Comparison of ENCODE assay signal across 8 cellular contexts in the genomic region with DNA sequence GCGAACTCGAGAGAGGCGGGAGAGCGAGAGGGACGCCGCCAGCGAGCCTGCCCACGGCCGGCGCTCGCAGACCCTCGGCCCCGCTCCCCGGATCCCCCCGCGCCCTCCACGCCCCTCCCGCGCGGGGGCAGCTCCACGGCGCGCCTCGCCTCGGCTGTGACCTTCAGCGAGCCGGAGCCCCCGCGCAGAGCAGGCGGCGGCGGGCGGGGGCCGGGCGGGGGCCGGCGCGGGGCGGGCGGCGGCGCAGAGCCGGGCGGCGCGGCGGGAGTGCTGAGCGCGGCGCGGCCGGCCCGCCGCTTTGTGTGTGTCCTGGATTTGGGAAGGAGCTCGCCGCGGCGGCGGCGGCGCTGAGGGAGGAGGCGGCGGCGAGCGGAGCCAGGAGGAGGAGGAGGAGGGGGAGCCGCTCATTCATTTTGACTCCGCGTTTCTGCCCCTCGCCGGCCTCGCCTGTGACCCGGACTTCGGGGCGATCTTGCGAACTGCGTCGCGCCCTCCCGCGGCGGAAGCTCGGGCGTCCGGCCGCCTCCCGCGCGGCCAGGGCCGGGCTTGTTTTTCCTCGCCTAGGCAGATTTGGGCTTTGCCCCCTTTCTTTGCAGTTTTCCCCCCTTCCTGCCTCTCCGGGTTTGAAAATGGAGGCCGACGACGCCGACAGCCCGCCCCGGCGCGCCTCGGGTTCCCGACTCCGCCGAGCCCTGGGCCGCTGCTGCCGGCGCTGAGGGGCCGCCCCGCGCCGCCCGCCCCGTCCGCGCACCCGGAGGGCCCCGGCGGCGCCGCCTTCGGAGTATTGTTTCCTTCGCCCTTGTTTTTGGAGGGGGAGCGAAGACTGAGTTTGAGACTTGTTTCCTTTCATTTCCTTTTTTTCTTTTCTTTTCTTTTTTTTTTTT. TPM values are rescaled to one million over a fixed set of nuclear protein-coding genes. Genes with fewer than 3 reads are reported as not detected.
DNase-seq lines count a peak whose midpoint lies in the region; ATAC-seq, FAIRE-seq and TF ChIP-seq lines count a peak whose summit lies in the region.

No MANE protein-coding gene starts in this region.

- CTCF ChIA-PET in PC-9 (lab: Charles Lee) = interaction anchor here (0.6 to 1.0 kb wide), 3 partner anchors 61 to 202 kb away, joined by 3 to 6 read pairs (median 5); no protein-coding TSS in a partner anchor

- H3K4me2 ChIP-seq in PC-9 = peak overlapping the region; percentile 92

- peak overlapping the region; percentile 72 to 97 for H3K27ac Mint-ChIP-seq in activated naive CD4-positive, alpha-beta T cell treated with anti-CD3 and anti-CD28 coated beads, Interleukin-2, amount 50 U/mL, for 72 hours

- 0% methylated on average over 67 to 122 of the region's 122 CpGs for WGBS in pancreas, 2 donors

- H3K36me3 Mint-ChIP-seq in activated naive CD4-positive, alpha-beta T cell treated with anti-CD3 and anti-CD28 coated beads, Interleukin-2, amount 50 U/mL, for 72 hours = peaks cover 12 to 15% of the 10 kb centered on the region in 2 donors

- H3K4me3 ChIP-seq in PC-9 (peak overlapping the region; percentile 88), cardiac muscle cell (peak overlapping the region; percentile 99), pancreas (peak overlapping the region; percentile 63 to 96 (median 83))

- TSS peak; percentile 31 for BruUV-seq in PC-9 (replicated peaks; lab: Mats Ljungman, UMichigan)

- H3K36me3 ChIP-seq in PC-9 (ENCODE audit: low read depth) (no peaks in the 10 kb centered on the region), cardiac muscle cell (no peaks in the 10 kb centered on the region), pancreas (no peaks in the 10 kb centered on the region)

- TF ChIP-seq CTCF in PC-9 (conservative IDR thresholded peaks at IDR 0.05) = no peak
- no peak for TF ChIP-seq CTCF in cardiac muscle cell (IDR thresholded peaks at IDR 0.05; ENCODE audit: low read depth, low read length)
- TF ChIP-seq CTCF in pancreas (IDR thresholded peaks at IDR 0.05) = no peak

- H3K9me3 Mint-ChIP-seq in activated naive CD4-positive, alpha-beta T cell treated with anti-CD3 and anti-CD28 coated beads, Interleukin-2, amount 50 U/mL, for 72 hours = no peaks in the 10 kb centered on the region

- no peaks in the 10 kb centered on the region; the same call in 1 of the 2 replicates for H4K20me1 ChIP-seq in PC-9 (ENCODE audit: insufficient read depth)

- no peak for FAIRE-seq in pancreas (lab: Jason Lieb, UNC)

- peak overlapping the region; percentile 77 for H2AFZ ChIP-seq in PC-9

- H3K4me1 ChIP-seq in PC-9 (replicated peaks; ENCODE audit: insufficient read depth) (peaks cover 21% of the 10 kb centered on the region), cardiac muscle cell (ENCODE audit: low read depth) (peaks cover 11% of the 10 kb centered on the region), pancreas (peaks cover 7 to 12% (median 9%) of the 10 kb centered on the region in 3 donors)

- H3K9me2 ChIP-seq in PC-9 (ENCODE audit: insufficient read depth) = no peaks in the 10 kb centered on the region

- peaks cover 46% of the 10 kb centered on the region for H3K79me2 ChIP-seq in PC-9 (ENCODE audit: low read depth)

- ATAC-seq in GM18502 (IDR thresholded peaks at IDR 0.05; ENCODE audit: poor library complexity, unreplicated experiment) (peak; percentile 31), HG02970 (IDR thresholded peaks at IDR 0.05; ENCODE audit: low FRiP score, unreplicated experiment) (peak; percentile 20), pancreas (peak in 2 of 4 donors; percentile 0 to 8)
- ATAC-seq in activated naive CD4-positive, alpha-beta T cell treated with anti-CD3 and anti-CD28 coated beads, Interleukin-2, amount 50 U/mL, for 72 hours = peak; percentile 6 to 20

- 0 out of 2 replicates have a peak, but pooled peaks cover 6% of the 10 kb centered on the region for H3F3A ChIP-seq in PC-9 (ENCODE audit: insufficient read depth, low read depth)

- no peaks in the 10 kb centered on the region for H3K27me3 ChIP-seq in PC-9 (ENCODE audit: insufficient read depth, low read depth)
- no peaks in the 10 kb centered on the region for H3K27me3 ChIP-seq in cardiac muscle cell
- H3K27me3 ChIP-seq in pancreas = no peaks in the 10 kb centered on the region

- H3K9me3 ChIP-seq in PC-9 (ENCODE audit: insufficient read depth, low read depth) (no peaks in the 10 kb centered on the region), cardiac muscle cell (ENCODE audit: low read depth) (no peaks in the 10 kb centered on the region), pancreas (no peaks in the 10 kb centered on the region)

- H3K27ac ChIP-seq in PC-9 (peak overlapping the region; percentile 55; the same call in 1 of the 2 replicates), cardiac muscle cell (peak overlapping the region; percentile 90), pancreas (peak overlapping the region; percentile 77 to 95 (median 92))

- POLR2A ChIA-PET in PC-9 (lab: Charles Lee; ENCODE audit: unreplicated experiment) = interaction anchor here (0.6 kb wide), 1 partner anchor 428 kb away, joined by 8 read pairs; no protein-coding TSS in a partner anchor

- DNase-seq in 8988T = peak; percentile 37
- DNase-seq in PC-9 = peak in 1 of 2 experiments; percentile 38
- DNase-seq in activated naive CD4-positive, alpha-beta T cell treated with anti-CD3 and anti-CD28 coated beads, Interleukin-2, amount 50 U/mL, for 72 hours (ENCODE audit: low spot score in 2 of 2) = peak in 1 of 2 donors; percentile 50
- peak; percentile 68 to 78 for DNase-seq in cardiac muscle cell (ENCODE audit: low read depth in 1 of 2, low spot score in 1 of 2)
- peak; percentile 55 to 85 (median 68) for DNase-seq in pancreas
- no peak for DNase-seq in cortex of kidney (lab: John Stamatoyannopoulos, UW)

- intact Hi-C loops in PC-9 (cut with micrococcal nuclease; ENCODE audit: unreplicated experiment) (loop anchor here (1.0 to 10.0 kb wide), 6 partner anchors 78 to 606 kb away; a partner anchor contains a TSS), pancreas (cut with DNase I) (no loop called here)

RNA-seq across cellular contexts. Expression of a gene that starts 0.6 kb away (rescaled TPM):
- total RNA-seq in PC-9 (2021) (71.3 and 78.9 TPM in 2 replicates), cardiac muscle cell (51.6 and 92.4 TPM in 2 replicates), pancreas (10 to 100 TPM; 29.9 to 50.3 (median 36.7) TPM)
- 10 to 100 TPM; 35.6 to 39.4 TPM for total RNA-seq in activated naive CD4-positive, alpha-beta T cell treated with anti-CD3 and anti-CD28 coated beads, Interleukin-2, amount 50 U/mL, for 72 hours
- polyA plus RNA-seq in cardiac muscle cell (9.5 and 13.5 TPM in 2 replicates), pancreas (1 to 10 TPM; 8.1 to 8.8 TPM)
